Comparison of ENCODE assay signal across 21 cellular contexts in the genomic region with DNA sequence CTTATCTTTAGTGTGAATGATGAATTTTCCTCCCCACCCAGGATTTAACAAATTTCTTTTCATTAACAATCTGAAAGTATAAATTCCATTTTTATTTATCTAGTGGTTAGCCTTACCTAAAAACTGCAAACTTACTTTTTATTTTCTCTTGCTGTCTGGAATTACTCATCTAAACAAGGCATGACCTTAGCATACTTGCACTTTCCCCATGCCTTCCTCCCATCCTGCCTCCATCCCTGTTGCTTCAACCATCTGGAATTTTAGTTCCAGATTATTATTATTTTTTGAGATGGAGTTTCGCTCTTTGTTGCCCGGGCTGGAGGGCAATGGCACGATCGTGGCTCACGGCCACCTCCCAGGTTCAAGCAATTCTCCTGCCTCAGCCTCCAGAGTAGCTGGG. TPM values are rescaled to one million over a fixed set of nuclear protein-coding genes. Genes with fewer than 3 reads are reported as not detected.
"Had no signal": no experiment of that assay in that cellular context is flagged by ENCODE, and none has a peak within 500 bp of the region (broad histone marks: within the 10 kb centered on the region; RNA-seq: fewer than 3 reads in every experiment).

No MANE protein-coding gene starts in this region.

- H2AFZ ChIP-seq: hepatocyte had no signal

- H3K4me2 ChIP-seq: hepatocyte had no signal

- H3K79me2 ChIP-seq: hepatocyte had no signal

- H3K4me3 ChIP-seq: cardiac muscle cell, colonic mucosa, esophagus squamous epithelium, hepatocyte, left lung, right atrium auricular region had no signal

- DNase-seq: activated CD4-positive, alpha-beta T cell treated with anti-CD3 and anti-CD28 coated beads, Interleukin-2, amount 50 U/mL, for 1 hour; activated CD8-positive, alpha-beta memory T cell treated with anti-CD3 and anti-CD28 coated beads for 24 hours; activated naive CD8-positive, alpha-beta T cell treated with anti-CD3 and anti-CD28 coated beads for 36 hours; aorta; colonic mucosa; esophagus squamous epithelium; left lung; mammary epithelial cell; naive B cell; posterior cingulate gyrus; small intestine; stimulated activated CD4-positive, alpha-beta T cell treated with anti-CD3 and anti-CD28 coated beads, Interleukin-4, amount 100 ng/mL, for 24 hours; stimulated activated naive CD4-positive, alpha-beta T cell; T-cell; T1000; trophoblast cell had no signal

- H3K27ac Mint-ChIP-seq: activated naive CD8-positive, alpha-beta T cell treated with anti-CD3 and anti-CD28 coated beads for 36 hours; T-cell had no signal

- H3K27me3 Mint-ChIP-seq: activated naive CD8-positive, alpha-beta T cell treated with anti-CD3 and anti-CD28 coated beads for 36 hours; naive B cell; T-cell had no signal

- H3K36me3 Mint-ChIP-seq: naive B cell had no signal

- H3K4me3 Mint-ChIP-seq: activated naive CD8-positive, alpha-beta T cell treated with anti-CD3 and anti-CD28 coated beads for 36 hours; naive B cell; T-cell had no signal

- H3K27ac ChIP-seq: cardiac muscle cell, colonic mucosa, esophagus squamous epithelium, hepatocyte, left lung, neutrophil, right atrium auricular region had no signal

- H3K4me1 ChIP-seq: colonic mucosa, esophagus squamous epithelium had no signal

- H3K9me3 ChIP-seq: colonic mucosa, esophagus squamous epithelium, left lung, neutrophil, right atrium auricular region had no signal

- H3K36me3 ChIP-seq: cardiac muscle cell, colonic mucosa, left lung, neutrophil, right atrium auricular region had no signal

- H3K9me3 Mint-ChIP-seq: activated naive CD8-positive, alpha-beta T cell treated with anti-CD3 and anti-CD28 coated beads for 36 hours; T-cell had no signal

- H3K27me3 ChIP-seq: cardiac muscle cell, colonic mucosa, esophagus squamous epithelium, hepatocyte, left lung, neutrophil, right atrium auricular region had no signal

RNA-seq across cellular contexts. Expression of gene GDF7, which starts 35.6 kb away (rescaled TPM):
- total RNA-seq: activated naive CD8-positive, alpha-beta T cell treated with anti-CD3 and anti-CD28 coated beads for 36 hours had no signal
- polyA plus RNA-seq: keratinocyte, mammary epithelial cell had no signal
